Comparison of ENCODE assay signal across 1 cellular context in the genomic region with DNA sequence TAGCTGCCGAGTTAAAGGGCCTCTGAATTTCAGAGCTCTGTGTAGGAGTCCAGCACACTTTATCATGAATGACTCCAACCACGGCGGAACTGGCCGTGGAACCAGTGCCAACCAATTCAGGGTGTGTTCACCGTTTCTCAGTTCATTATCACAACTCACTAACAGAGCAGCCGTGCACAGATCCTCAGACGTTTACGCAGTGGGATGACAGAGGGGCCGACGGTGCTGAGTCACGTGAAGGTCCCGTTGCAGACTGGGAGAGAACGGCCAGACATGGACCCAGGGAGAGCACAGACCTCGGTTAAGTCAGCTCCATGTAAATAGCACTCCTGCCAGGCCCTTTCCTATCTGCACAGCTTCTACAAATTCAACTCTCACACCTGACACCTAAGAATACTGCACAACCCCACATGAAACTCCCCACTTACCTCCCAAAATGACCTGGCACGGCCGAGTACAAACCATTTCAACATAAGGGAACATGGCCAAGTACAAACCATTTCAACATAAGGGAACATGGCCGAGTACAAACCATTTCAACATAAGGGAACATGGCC.
TF ChIP-seq lines count a peak whose summit lies in the region.

No MANE protein-coding gene starts in this region.

TF ChIP-seq in SK-N-SH treated with all-trans-retinoic acid at 6 μM for 48 hours, 23 proteins besides CTCF, POLR2A, EP300 and RAD21 (continued from another document):
- TF ChIP-seq, protein P1, sequence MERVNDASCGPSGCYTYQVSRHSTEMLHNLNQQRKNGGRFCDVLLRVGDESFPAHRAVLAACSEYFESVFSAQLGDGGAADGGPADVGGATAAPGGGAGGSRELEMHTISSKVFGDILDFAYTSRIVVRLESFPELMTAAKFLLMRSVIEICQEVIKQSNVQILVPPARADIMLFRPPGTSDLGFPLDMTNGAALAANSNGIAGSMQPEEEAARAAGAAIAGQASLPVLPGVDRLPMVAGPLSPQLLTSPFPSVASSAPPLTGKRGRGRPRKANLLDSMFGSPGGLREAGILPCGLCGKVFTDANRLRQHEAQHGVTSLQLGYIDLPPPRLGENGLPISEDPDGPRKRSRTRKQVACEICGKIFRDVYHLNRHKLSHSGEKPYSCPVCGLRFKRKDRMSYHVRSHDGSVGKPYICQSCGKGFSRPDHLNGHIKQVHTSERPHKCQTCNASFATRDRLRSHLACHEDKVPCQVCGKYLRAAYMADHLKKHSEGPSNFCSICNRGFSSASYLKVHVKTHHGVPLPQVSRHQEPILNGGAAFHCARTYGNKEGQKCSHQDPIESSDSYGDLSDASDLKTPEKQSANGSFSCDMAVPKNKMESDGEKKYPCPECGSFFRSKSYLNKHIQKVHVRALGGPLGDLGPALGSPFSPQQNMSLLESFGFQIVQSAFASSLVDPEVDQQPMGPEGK (CRISPR knock-in tag; IDR thresholded peaks at IDR 0.05; ENCODE audit: borderline replicate concordance): no peak
- no peak for TF ChIP-seq ZNF70 (CRISPR knock-in tag; IDR thresholded peaks at IDR 0.05)
